Comparison of ENCODE assay signal across 22 cellular contexts in genomic region chr7:24942226-24942625, GRCh38.
"Had no signal": no experiment of that assay in that cellular context is flagged by ENCODE, and none has a peak within 500 bp of the region (broad histone marks: within the 10 kb centered on the region; RNA-seq: fewer than 3 reads in every experiment).

No MANE protein-coding gene starts in this region.

- DNase-seq: activated CD4-positive, alpha-beta memory T cell treated with anti-CD3 and anti-CD28 coated beads, Interleukin-2, amount 10 ng/mL, durations not matched to agents 7 days and 5 days; activated CD4-positive, alpha-beta T cell treated with anti-CD3 and anti-CD28 coated beads for 36 hours; activated CD4-positive, alpha-beta T cell treated with anti-CD3 and anti-CD28 coated beads, Interleukin-2, amount 50 U/mL, for 1 hour; activated gamma-delta T cell; activated naive CD4-positive, alpha-beta T cell treated with anti-CD3 and anti-CD28 coated beads for 36 hours; activated T-cell treated with anti-CD3 and anti-CD28 coated beads for 4 hours; activated T-cell treated with anti-CD3 and anti-CD28 coated beads, Interleukin-2, amount 50 U/mL, for 48 hours; brain microvascular endothelial cell; KBM-7; NCI-H1092 treated with DMSO at 0.1 percent for 48 hours; NCI-H1417 treated with DMSO at 0.1 percent for 48 hours; NCI-H1694; NCI-H2029; NCI-H2107; NCI-H510A treated with DMSO at 0.1 percent for 48 hours; NCI-H69; PC-3; SHP77; T-helper 1 cell had no signal

- H3K4me3 ChIP-seq: cardiac muscle cell had no signal

- H3K27ac ChIP-seq: brain microvascular endothelial cell, cardiac muscle cell, VCaP had no signal

- ATAC-seq: activated CD4-positive, alpha-beta T cell treated with anti-CD3 and anti-CD28 coated beads for 36 hours; activated T-helper 17 cell treated with anti-CD3 and anti-CD28 coated beads, Interleukin-2, amount 50 U/mL, for 72 hours; PC-3 had no signal

- H3K27me3 ChIP-seq: brain microvascular endothelial cell, cardiac muscle cell had no signal

- H3K36me3 ChIP-seq: brain microvascular endothelial cell, cardiac muscle cell had no signal
